ENCODE assay signal across 8 cellular contexts in the genomic region with DNA sequence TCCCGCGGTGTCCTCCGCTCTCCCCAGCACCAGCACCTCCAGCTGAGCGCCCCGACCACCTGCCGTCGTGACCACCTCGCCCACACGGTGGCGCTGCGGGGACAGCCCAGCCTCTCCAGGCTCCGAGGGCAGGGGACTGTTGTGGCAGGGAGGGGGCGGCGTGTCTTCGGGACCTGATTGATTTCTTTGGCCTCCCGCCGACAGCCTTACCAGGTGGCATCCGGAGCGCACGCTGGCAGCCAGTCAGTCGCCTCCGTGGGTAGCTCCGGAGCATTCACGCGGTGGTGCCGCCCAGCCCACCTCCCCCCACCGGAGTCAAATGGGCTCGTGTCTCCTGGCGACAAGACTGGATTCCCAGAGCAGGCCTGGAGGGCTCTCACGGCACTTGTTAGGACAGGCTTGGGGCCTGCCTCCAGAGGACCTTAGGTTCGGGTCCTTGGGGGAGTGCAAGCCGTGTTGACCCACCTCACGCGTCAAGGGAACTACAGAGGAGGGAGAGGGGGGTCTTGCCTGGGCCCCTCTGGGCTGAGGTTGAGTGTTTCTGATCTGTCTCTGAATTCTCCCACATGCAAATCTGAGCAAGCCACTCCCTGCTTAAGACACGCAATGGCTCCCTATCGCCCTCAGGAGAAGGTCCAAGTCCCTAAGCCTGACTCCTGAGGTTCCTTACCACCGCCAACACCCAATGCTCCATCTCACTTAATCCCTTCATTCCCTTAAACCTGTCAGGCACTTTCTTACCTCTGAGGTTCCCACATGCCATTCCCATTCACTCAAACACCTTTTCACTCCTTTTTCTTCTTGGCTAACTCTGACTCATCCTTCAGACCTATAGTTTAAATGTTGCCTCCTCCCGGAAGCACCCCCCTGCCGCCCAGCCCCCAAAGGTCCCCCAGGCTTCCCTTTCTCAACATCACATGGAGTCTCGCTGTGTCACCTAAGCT. TPM values are rescaled to one million over a fixed set of nuclear protein-coding genes. Genes with fewer than 3 reads are reported as not detected.
DNase-seq lines count a peak whose midpoint lies in the region; ATAC-seq and TF ChIP-seq lines count a peak whose summit lies in the region.

No MANE protein-coding gene starts in this region.

- WGBS in heart right ventricle, 2 donors: 22% methylated on average over 40 of the region's 40 CpGs

- ATAC-seq in GM21381 (IDR thresholded peaks at IDR 0.05; ENCODE audit: unreplicated experiment): peak; percentile 61
- peak; percentile 69 for ATAC-seq in activated naive CD8-positive, alpha-beta T cell treated with anti-CD3 and anti-CD28 coated beads, Interleukin-2, amount 10 ng/mL, durations not matched to agents 7 days and 5 days (ENCODE audit: low read depth)
- peak; percentile 44 to 79 (median 74) for ATAC-seq in heart right ventricle
- peak; percentile 85 for ATAC-seq in upper lobe of right lung

- peak overlapping the region; percentile 11 for H3K4me3 Mint-ChIP-seq in activated naive CD8-positive, alpha-beta T cell treated with anti-CD3 and anti-CD28 coated beads, Interleukin-2, amount 10 ng/mL, durations not matched to agents 7 days and 5 days
- peak overlapping the region; percentile 56 for H3K4me3 Mint-ChIP-seq in progenitor cell of endocrine pancreas (ENCODE audit: low read depth)

- peak overlapping the region; percentile 11 for H3K27ac Mint-ChIP-seq in activated naive CD8-positive, alpha-beta T cell treated with anti-CD3 and anti-CD28 coated beads, Interleukin-2, amount 10 ng/mL, durations not matched to agents 7 days and 5 days
- H3K27ac Mint-ChIP-seq in progenitor cell of endocrine pancreas: peak overlapping the region; percentile 63

- H3K9me3 ChIP-seq in heart right ventricle (no peaks in the 10 kb centered on the region), upper lobe of right lung (no peaks in the 10 kb centered on the region)

- H3K36me3 ChIP-seq in BJ (ENCODE audit: control insufficient read depth, insufficient read depth, low read length) (no peaks in the 10 kb centered on the region), heart right ventricle (no peaks in the 10 kb centered on the region), upper lobe of right lung (no peaks in the 10 kb centered on the region)

- H3K27me3 ChIP-seq in BJ (ENCODE audit: control insufficient read depth, insufficient read depth, low read length) (peaks cover 12% of the 10 kb centered on the region), heart right ventricle (peaks cover 0 to 5% (median 0%) of the 10 kb centered on the region in 7 donors), upper lobe of right lung (no peaks in the 10 kb centered on the region)

- peak overlapping the region in 1 of 10 donors; percentile 26 for H3K27ac ChIP-seq in heart right ventricle
- no peak overlapping the region for H3K27ac ChIP-seq in upper lobe of right lung

- DNase-seq in BJ (ENCODE audit: low read depth) (no peak), MV-4-11 (lab: John Stamatoyannopoulos, UW) (peak; percentile 25), SW480 (ENCODE audit: low spot score) (peak; percentile 63), heart right ventricle (peak; percentile 81 to 85), progenitor cell of endocrine pancreas (ENCODE audit: low spot score, unreplicated experiment) (peak; percentile 94), upper lobe of right lung (peak; percentile 89)
- DNase-seq in activated naive CD8-positive, alpha-beta T cell treated with anti-CD3 and anti-CD28 coated beads, Interleukin-2, amount 10 ng/mL, durations not matched to agents 7 days and 5 days: peak; percentile 88

- H3K27me3 Mint-ChIP-seq in activated naive CD8-positive, alpha-beta T cell treated with anti-CD3 and anti-CD28 coated beads, Interleukin-2, amount 10 ng/mL, durations not matched to agents 7 days and 5 days: peaks cover 37% of the 10 kb centered on the region
- peaks cover 8% of the 10 kb centered on the region for H3K27me3 Mint-ChIP-seq in progenitor cell of endocrine pancreas

- no peaks in the 10 kb centered on the region for H3K9me3 Mint-ChIP-seq in activated naive CD8-positive, alpha-beta T cell treated with anti-CD3 and anti-CD28 coated beads, Interleukin-2, amount 10 ng/mL, durations not matched to agents 7 days and 5 days
- no peaks in the 10 kb centered on the region for H3K9me3 Mint-ChIP-seq in progenitor cell of endocrine pancreas (ENCODE audit: low read depth)

- POLR2A ChIA-PET in BJ (lab: Charles Lee): no interaction called here
- POLR2A ChIA-PET in activated naive CD8-positive, alpha-beta T cell treated with anti-CD3 and anti-CD28 coated beads, Interleukin-2, amount 10 ng/mL, durations not matched to agents 7 days and 5 days (lab: Charles Lee): no interaction called here

- peak; percentile 94 for TF ChIP-seq CTCF in BJ (IDR thresholded peaks at IDR 0.05; ENCODE audit: insufficient read depth, low read depth, low read length)
- peak; percentile 93 to 99 (median 97) for TF ChIP-seq CTCF in heart right ventricle (IDR thresholded peaks at IDR 0.05)
- TF ChIP-seq CTCF in progenitor cell of endocrine pancreas (IDR thresholded peaks at IDR 0.05; ENCODE audit: unreplicated experiment): peak; percentile 97
- peak; percentile 93 for TF ChIP-seq CTCF in upper lobe of right lung (IDR thresholded peaks at IDR 0.05)

- CTCF ChIA-PET in BJ (lab: Yijun Ruan, JAX): interaction anchor here (0.6 to 2.9 kb wide), 51 partner anchors 9 to 574 kb away, joined by 3 to 48 read pairs (median 5); no protein-coding TSS in a partner anchor

- H3K4me1 Mint-ChIP-seq in activated naive CD8-positive, alpha-beta T cell treated with anti-CD3 and anti-CD28 coated beads, Interleukin-2, amount 10 ng/mL, durations not matched to agents 7 days and 5 days: peaks cover 4% of the 10 kb centered on the region
- peaks cover 2% of the 10 kb centered on the region for H3K4me1 Mint-ChIP-seq in progenitor cell of endocrine pancreas (ENCODE audit: low read depth)

- H3K36me3 Mint-ChIP-seq in activated naive CD8-positive, alpha-beta T cell treated with anti-CD3 and anti-CD28 coated beads, Interleukin-2, amount 10 ng/mL, durations not matched to agents 7 days and 5 days: no peaks in the 10 kb centered on the region
- H3K36me3 Mint-ChIP-seq in progenitor cell of endocrine pancreas (ENCODE audit: insufficient read depth): no peaks in the 10 kb centered on the region

- H3K4me1 ChIP-seq in heart right ventricle: peaks cover 5 to 26% (median 17%) of the 10 kb centered on the region in 9 donors
- H3K4me1 ChIP-seq in upper lobe of right lung: peaks cover 15% of the 10 kb centered on the region

- intact Hi-C loops in heart right ventricle (cut with DNase I) (loop anchor here in 8 of 10 donors (2.0 to 10.0 kb wide), 9 partner anchors 48 to 311 kb away; no protein-coding TSS in a partner anchor), upper lobe of right lung (cut with DNase I) (no loop called here)

- H3K4me3 ChIP-seq in BJ (ENCODE audit: low read depth, low read length) (peak overlapping the region; percentile 28), heart right ventricle (peak overlapping the region in 9 of 10 donors; percentile 28 to 54 (median 43)), upper lobe of right lung (peak overlapping the region; percentile 35)

RNA-seq across cellular contexts. Expression of a gene that starts 51.2 kb away (rescaled TPM):
- polyA plus RNA-seq in BJ (2011; rRNA removed) (not detected in 2 replicates), heart right ventricle (10 to 100 TPM in 1 of 2 donors, 1 to 10 TPM in 1; 3.0 to 34.9 TPM)
- not detected in 2 replicates for polyA minus RNA-seq in BJ (2011; rRNA and poly(A)+ RNA removed)
- not detected for total RNA-seq in activated naive CD8-positive, alpha-beta T cell treated with anti-CD3 and anti-CD28 coated beads, Interleukin-2, amount 10 ng/mL, durations not matched to agents 7 days and 5 days
- total RNA-seq in heart right ventricle (10 to 100 TPM in 7 of 10 donors, 1 to 10 TPM in 3; 6.0 to 42.1 (median 13.9) TPM), progenitor cell of endocrine pancreas (not detected in 2 replicates), upper lobe of right lung (9.5 TPM)
